Comparison of ENCODE assay signal across 1 cellular context in the genomic region with DNA sequence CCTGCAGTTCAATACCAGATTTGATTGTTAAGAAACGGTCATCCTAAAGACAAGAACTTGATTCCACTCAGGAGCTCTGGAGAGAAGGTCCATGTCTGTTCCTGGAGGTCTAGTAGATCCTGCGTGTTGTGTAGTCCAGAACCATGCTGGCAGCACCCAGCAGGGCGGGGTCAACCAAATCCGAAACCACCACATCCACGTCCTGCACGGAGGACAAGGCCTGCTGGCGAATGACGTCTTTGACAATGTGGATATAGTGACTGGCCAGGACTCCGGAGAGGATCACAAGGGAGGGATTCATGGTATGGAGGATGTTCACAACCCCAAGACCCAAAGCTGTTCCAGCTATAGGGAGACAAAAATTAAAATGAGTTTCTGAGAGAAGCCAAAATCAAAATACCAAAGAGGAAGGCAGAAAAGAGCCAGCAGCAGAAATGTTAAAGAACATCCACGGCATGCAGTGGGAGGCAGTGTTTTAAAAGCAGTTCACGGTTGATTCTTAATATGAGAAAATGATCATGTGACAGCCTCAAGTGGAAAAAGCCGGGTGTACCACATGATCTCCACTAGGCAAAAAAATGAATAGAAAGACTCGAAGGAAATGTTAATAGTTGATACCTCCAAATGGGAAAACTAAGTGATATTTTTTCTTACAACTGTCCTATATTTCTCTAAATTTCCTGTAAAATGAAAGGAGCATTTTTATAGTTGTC.
TF ChIP-seq lines count a peak whose summit lies in the region.

No MANE protein-coding gene starts in this region.

TF ChIP-seq in A549, 52 proteins besides CTCF, POLR2A, EP300 and RAD21 (continued from another document):
- peak; percentile 55 for TF ChIP-seq USF2 (IDR thresholded peaks at IDR 0.05)
- no peak for TF ChIP-seq HOXB5 (CRISPR knock-in tag; IDR thresholded peaks at IDR 0.05)
- TF ChIP-seq RNF2 (IDR thresholded peaks at IDR 0.05; ENCODE audit: borderline replicate concordance, low read depth): no peak
- TF ChIP-seq CBX8 (IDR thresholded peaks at IDR 0.05): no peak
- no peak for TF ChIP-seq NFE2L2 (conservative IDR thresholded peaks at IDR 0.05; ENCODE audit: low read length)
